ENCODE assay signal across 17 cellular contexts in genomic region chr14:68502196-68502595, GRCh38.
"Had no signal": no experiment of that assay in that cellular context is flagged by ENCODE, and none has a peak within 500 bp of the region (broad histone marks: within the 10 kb centered on the region; RNA-seq: fewer than 3 reads in every experiment).

No MANE protein-coding gene starts in this region.

- H3K27ac Mint-ChIP-seq: activated naive CD4-positive, alpha-beta T cell treated with anti-CD3 and anti-CD28 coated beads, Interleukin-2, amount 10 ng/mL, durations not matched to agents 7 days and 5 days; dendritic cell treated with granulocyte-macrophage colony-stimulating factor and Interleukin-4, amounts not matched to agents 40 ng/mL and 50 ng/mL, for 4 days had no signal

- H3K9me3 ChIP-seq: ascending aorta, breast epithelium, heart left ventricle, lower lobe of right lung, neutrophil, tibial nerve had no signal

- H3K9me3 Mint-ChIP-seq: activated naive CD4-positive, alpha-beta T cell treated with anti-CD3 and anti-CD28 coated beads, Interleukin-2, amount 10 ng/mL, durations not matched to agents 7 days and 5 days; dendritic cell treated with granulocyte-macrophage colony-stimulating factor and Interleukin-4, amounts not matched to agents 40 ng/mL and 50 ng/mL, for 4 days had no signal

- H3K27me3 Mint-ChIP-seq: dendritic cell treated with granulocyte-macrophage colony-stimulating factor and Interleukin-4, amounts not matched to agents 40 ng/mL and 50 ng/mL, for 4 days had no signal

- DNase-seq: activated CD4-positive, alpha-beta T cell treated with anti-CD3 and anti-CD28 coated beads for 1 hour; activated CD4-positive, alpha-beta T cell treated with anti-CD3 and anti-CD28 coated beads, Interleukin-2, amount 50 U/mL, for 4 hours; activated naive CD4-positive, alpha-beta T cell treated with anti-CD3 and anti-CD28 coated beads, Interleukin-2, amount 10 ng/mL, durations not matched to agents 7 days and 5 days; activated T-cell treated with anti-CD3 and anti-CD28 coated beads for 4 hours; cerebellar nuclear complex; effector memory CD4-positive, alpha-beta T cell; posterior cingulate gyrus; stimulated activated CD4-positive, alpha-beta T cell treated with anti-CD3 and anti-CD28 coated beads, Interleukin-2, amount 100 ng/mL, for 48 hours; stimulated activated naive CD4-positive, alpha-beta T cell; T-helper 9 cell had no signal

- H3K27ac ChIP-seq: ascending aorta, breast epithelium, heart left ventricle, neutrophil, tibial nerve had no signal

- H3K36me3 ChIP-seq: ascending aorta, breast epithelium, heart left ventricle, lower lobe of right lung, neutrophil, tibial nerve had no signal

- H3K4me3 ChIP-seq: ascending aorta, breast epithelium, heart left ventricle, lower lobe of right lung, tibial nerve had no signal

- H3K36me3 Mint-ChIP-seq: activated naive CD4-positive, alpha-beta T cell treated with anti-CD3 and anti-CD28 coated beads, Interleukin-2, amount 10 ng/mL, durations not matched to agents 7 days and 5 days had no signal

- ATAC-seq: lower lobe of right lung had no signal

- H3K4me3 Mint-ChIP-seq: activated naive CD4-positive, alpha-beta T cell treated with anti-CD3 and anti-CD28 coated beads, Interleukin-2, amount 10 ng/mL, durations not matched to agents 7 days and 5 days; dendritic cell treated with granulocyte-macrophage colony-stimulating factor and Interleukin-4, amounts not matched to agents 40 ng/mL and 50 ng/mL, for 4 days had no signal
